ENCODE assay signal across 13 cellular contexts in the genomic region with DNA sequence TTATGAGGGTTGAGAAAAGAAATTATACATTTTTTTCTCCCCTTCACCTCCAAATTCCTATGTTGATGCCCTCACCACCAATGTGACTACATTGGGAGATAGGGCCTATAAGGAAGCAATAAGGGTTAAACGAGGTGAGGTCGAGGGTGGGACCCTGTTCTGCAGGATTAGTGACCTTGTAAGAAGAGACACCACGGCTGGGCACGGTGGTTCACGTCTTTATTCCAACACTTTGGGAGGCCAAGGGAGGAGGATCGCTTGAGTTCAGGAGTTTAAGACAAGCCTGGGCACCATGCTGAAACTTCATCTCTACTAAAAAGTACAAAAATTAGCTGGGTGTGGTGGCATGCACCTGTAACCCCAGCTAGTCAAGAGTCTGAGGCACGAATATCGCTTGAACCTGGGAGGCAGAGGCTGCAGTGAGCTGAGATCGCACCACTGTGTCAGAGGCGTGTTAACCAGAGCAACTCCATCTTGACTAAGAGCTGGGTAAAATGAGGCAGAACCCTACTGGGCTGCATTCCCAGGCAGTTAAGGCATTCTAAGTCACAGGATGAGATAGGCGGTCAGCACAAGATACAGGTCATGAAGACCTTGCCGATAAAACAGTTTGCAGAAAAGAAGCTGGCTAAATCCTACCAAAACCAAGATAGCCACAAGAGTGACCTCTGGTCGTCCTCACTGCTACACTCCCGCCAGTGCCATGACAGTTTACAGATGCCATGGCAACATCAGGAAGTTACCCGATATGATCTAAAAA.
DNase-seq lines count a peak whose midpoint lies in the region; ATAC-seq and TF ChIP-seq lines count a peak whose summit lies in the region.
"Had no signal": no experiment of that assay in that cellular context is flagged by ENCODE, and none has a peak within 500 bp of the region (broad histone marks: within the 10 kb centered on the region; RNA-seq: fewer than 3 reads in every experiment).

No MANE protein-coding gene starts in this region.

- H3K4me1 ChIP-seq in left ventricle myocardium inferior (peaks cover 26% of the 10 kb centered on the region), duodenal mucosa (ENCODE audit: control insufficient read depth in 1 of 2, insufficient read depth in 2 of 2, low read length in 2 of 2) (peaks cover 4 to 9% of the 10 kb centered on the region in 2 donors), mucosa of rectum (ENCODE audit: control insufficient read depth in 2 of 2, insufficient read depth in 2 of 2, low read length in 2 of 2) (peaks cover 11 to 21% of the 10 kb centered on the region in 2 donors), upper lobe of left lung (peaks cover 2 to 19% (median 6%) of the 10 kb centered on the region in 4 donors), Karpas-422 (ENCODE audit: low read length) (no peaks in the 10 kb centered on the region)

- DNase-seq in left ventricle myocardium inferior = no peak
- no peak for DNase-seq in Right ventricle myocardium superior
- DNase-seq in upper lobe of left lung = no peak
- no peak for DNase-seq in Karpas-422
- DNase-seq in NCI-H69 (lab: John Stamatoyannopoulos, UW) = no peak
- DNase-seq: activated CD4-positive, alpha-beta memory T cell treated with anti-CD3 and anti-CD28 coated beads for 36 hours; cerebellar nuclear complex; NCI-H1694 treated with DMSO at 0.1 percent for 48 hours; T-helper 2 cell had no signal

- TF ChIP-seq POLR2A in upper lobe of left lung (IDR thresholded peaks at IDR 0.05) = no peak

- 83 to 88% methylated on average over 15 of the region's 15 CpGs for WGBS in upper lobe of left lung, 2 donors

- H2AFZ ChIP-seq in Karpas-422 (ENCODE audit: low read length) = no peak overlapping the region

- intact Hi-C loops in left ventricle myocardium inferior (cut with micrococcal nuclease) (no loop called here), Right ventricle myocardium superior (cut with DNase I) (no loop called here)

- peak overlapping the region; percentile 54 for H3K4me3 ChIP-seq in left ventricle myocardium inferior
- H3K4me3 ChIP-seq in duodenal mucosa (ENCODE audit: low read depth in 1 of 2, low read length in 2 of 2) = peak overlapping the region in 1 of 2 donors; percentile 68
- peak overlapping the region; percentile 53 to 70 for H3K4me3 ChIP-seq in mucosa of rectum (ENCODE audit: low read length in 2 of 2)
- H3K4me3 ChIP-seq in upper lobe of left lung = peak overlapping the region in 3 of 4 donors; percentile 38 to 52 (median 48)
- no peak overlapping the region for H3K4me3 ChIP-seq in Karpas-422 (ENCODE audit: low read length)
- H3K4me3 ChIP-seq: lung had no signal

- H3K4me2 ChIP-seq in Karpas-422 (ENCODE audit: low read depth, low read length, poor library complexity, severe bottlenecking) = no peak overlapping the region

- H3K36me3 ChIP-seq in left ventricle myocardium inferior (no peaks in the 10 kb centered on the region), duodenal mucosa (ENCODE audit: control insufficient read depth in 1 of 2, insufficient read depth in 2 of 2, low read length in 2 of 2) (no peaks in the 10 kb centered on the region), mucosa of rectum (ENCODE audit: control insufficient read depth in 2 of 2, insufficient read depth in 2 of 2, low read length in 2 of 2) (no peaks in the 10 kb centered on the region), upper lobe of left lung (no peaks in the 10 kb centered on the region), Karpas-422 (ENCODE audit: insufficient read depth, low read length) (no peaks in the 10 kb centered on the region)

- ATAC-seq in Right ventricle myocardium superior (ENCODE audit: poor library complexity) (no peak), upper lobe of left lung (ENCODE audit: low FRiP score in 2 of 2) (no peak), HG03442 (IDR thresholded peaks at IDR 0.05; ENCODE audit: unreplicated experiment) (no peak)

- no peak for TF ChIP-seq CTCF in left ventricle myocardium inferior (IDR thresholded peaks at IDR 0.05; ENCODE audit: borderline replicate concordance)
- no peak for TF ChIP-seq CTCF in upper lobe of left lung (IDR thresholded peaks at IDR 0.05)

- no peaks in the 10 kb centered on the region for H3K79me2 ChIP-seq in Karpas-422 (ENCODE audit: low read length)

- no peaks in the 10 kb centered on the region for H3K27me3 ChIP-seq in left ventricle myocardium inferior (ENCODE audit: low read depth)
- no peaks in the 10 kb centered on the region for H3K27me3 ChIP-seq in duodenal mucosa (ENCODE audit: control insufficient read depth in 1 of 2, insufficient read depth in 2 of 2, low read length in 2 of 2)
- peaks cover 0 to 2% of the 10 kb centered on the region in 2 donors for H3K27me3 ChIP-seq in mucosa of rectum (ENCODE audit: control insufficient read depth in 2 of 2, insufficient read depth in 2 of 2, low read length in 2 of 2)
- H3K27me3 ChIP-seq in upper lobe of left lung = no peaks in the 10 kb centered on the region
- H3K27me3 ChIP-seq in Karpas-422 (ENCODE audit: low read length) = no peaks in the 10 kb centered on the region

- TF ChIP-seq EP300 in upper lobe of left lung (IDR thresholded peaks at IDR 0.05) = no peak

- no peaks in the 10 kb centered on the region for H3K9me2 ChIP-seq in Karpas-422 (replicated peaks; ENCODE audit: insufficient read depth, low read length)

- H4K20me1 ChIP-seq in Karpas-422 (ENCODE audit: insufficient read depth, low read depth, low read length) = no peaks in the 10 kb centered on the region

- H3K27ac ChIP-seq in left ventricle myocardium inferior (replicated peaks) (peak overlapping the region; percentile 16), duodenal mucosa (ENCODE audit: low read depth, low read length) (no peak overlapping the region), mucosa of rectum (ENCODE audit: low read depth in 2 of 2, low read length in 2 of 2) (peak overlapping the region; percentile 79 to 93), upper lobe of left lung (peak overlapping the region in 3 of 4 donors; percentile 6 to 63 (median 56)), Karpas-422 (ENCODE audit: low read length) (no peak overlapping the region)

- H3K9ac ChIP-seq in duodenal mucosa (ENCODE audit: low read depth in 1 of 2, low read length in 2 of 2) (peak overlapping the region; percentile 18 to 27), mucosa of rectum (ENCODE audit: low read depth in 1 of 2, low read length in 2 of 2) (peak overlapping the region in 1 of 2 donors; percentile 69), Karpas-422 (ENCODE audit: low read length) (no peak overlapping the region)

- H3K9me3 ChIP-seq in left ventricle myocardium inferior (replicated peaks) (peaks cover under 1% of the 10 kb centered on the region), duodenal mucosa (ENCODE audit: control insufficient read depth in 1 of 2, low read length in 2 of 2) (no peaks in the 10 kb centered on the region), mucosa of rectum (ENCODE audit: control insufficient read depth in 2 of 2, low read length in 2 of 2) (no peaks in the 10 kb centered on the region), upper lobe of left lung (no peaks in the 10 kb centered on the region), Karpas-422 (ENCODE audit: low read length) (no peaks in the 10 kb centered on the region)

Comparison
In these comparisons a context has a peak if more than half of its experiments do, and no peak if none do; other contexts are left out.
1. H3K27ac ChIP-seq: peak in left ventricle myocardium inferior (single experiment), mucosa of rectum (2 of 2) and upper lobe of left lung (3 of 4); none in duodenal mucosa (single experiment) and Karpas-422 (single experiment).